Comparison of ENCODE assay signal across 30 cellular contexts in genomic region chr12:125171267-125171666, GRCh38. TPM values are rescaled to one million over a fixed set of nuclear protein-coding genes. Genes with fewer than 3 reads are reported as not detected.
"Had no signal": no experiment of that assay in that cellular context is flagged by ENCODE, and none has a peak within 500 bp of the region (broad histone marks: within the 10 kb centered on the region; RNA-seq: fewer than 3 reads in every experiment).

No MANE protein-coding gene starts in this region.

- H3K4me3 ChIP-seq: body of pancreas, colonic mucosa, dorsolateral prefrontal cortex had no signal

- H3K27ac ChIP-seq: body of pancreas, colonic mucosa, WERI-Rb-1 had no signal

- ATAC-seq: activated CD4-positive, CD25-positive, alpha-beta regulatory T cell treated with anti-CD3 and anti-CD28 coated beads, Interleukin-2, amount 50 U/mL, for 24 hours; activated CD8-positive, alpha-beta T cell treated with anti-CD3 and anti-CD28 coated beads for 36 hours; activated T-cell treated with anti-CD3 and anti-CD28 coated beads, Interleukin-2, amount 50 U/mL, for 4 hours; activated T-helper 17 cell treated with anti-CD3 and anti-CD28 coated beads, Interleukin-2, amount 50 U/mL, for 72 hours; body of pancreas; esophagus mucosa; T-helper 17 cell had no signal

- DNase-seq: activated B cell treated with CpG ODN at 0.5 μM for 24 hours; activated CD4-positive, alpha-beta T cell treated with anti-CD3 and anti-CD28 coated beads for 48 hours; activated CD4-positive, alpha-beta T cell treated with anti-CD3 and anti-CD28 coated beads, Interleukin-2, amount 50 U/mL, for 1 hour; activated CD4-positive, alpha-beta T cell treated with anti-CD3 and anti-CD28 coated beads, Interleukin-2, amount 50 U/mL, for 48 hours; activated CD8-positive, alpha-beta memory T cell treated with anti-CD3 and anti-CD28 coated beads for 24 hours; activated CD8-positive, alpha-beta T cell treated with anti-CD3 and anti-CD28 coated beads for 36 hours; activated effector memory CD4-positive, alpha-beta T cell treated with Interleukin-2 at 50 U/mL for 16 hours; activated gamma-delta T cell treated with Interleukin-2 at 50 U/mL for 16 hours; activated naive CD4-positive, alpha-beta T cell treated with anti-CD3 and anti-CD28 coated beads, Interleukin-2, amount 50 U/mL, for 16 hours; activated naive CD4-positive, alpha-beta T cell treated with Interleukin-2 at 50 U/mL for 16 hours; activated T-cell treated with anti-CD3 and anti-CD28 coated beads, Interleukin-2, amount 50 U/mL, for 4 hours; amniotic stem cell; aorta; body of pancreas; central memory CD4-positive, alpha-beta T cell; cerebellar nuclear complex; colonic mucosa; dorsolateral prefrontal cortex; effector memory CD4-positive, alpha-beta T cell; endodermal cell; foreskin fibroblast; head of caudate nucleus; T-helper 1 cell; T-helper 17 cell; T1000; WERI-Rb-1 had no signal

- H3K9me3 ChIP-seq: body of pancreas, colonic mucosa had no signal

- H3K27me3 ChIP-seq: body of pancreas, colonic mucosa, dorsolateral prefrontal cortex had no signal

- H3K4me1 ChIP-seq: body of pancreas, colonic mucosa had no signal

- H3K36me3 ChIP-seq: colonic mucosa, WERI-Rb-1 had no signal

RNA-seq across cellular contexts. Expression of gene TMEM132B, which starts 14.9 kb away (rescaled TPM):
- total RNA-seq: activated B cell treated with CpG ODN at 0.5 μM for 24 hours; activated CD8-positive, alpha-beta T cell treated with anti-CD3 and anti-CD28 coated beads for 36 hours; activated T-helper 17 cell treated with anti-CD3 and anti-CD28 coated beads, Interleukin-2, amount 50 U/mL, for 72 hours; epithelial cell of proximal tubule; T-helper 17 cell had no signal
